In the genomic region with DNA sequence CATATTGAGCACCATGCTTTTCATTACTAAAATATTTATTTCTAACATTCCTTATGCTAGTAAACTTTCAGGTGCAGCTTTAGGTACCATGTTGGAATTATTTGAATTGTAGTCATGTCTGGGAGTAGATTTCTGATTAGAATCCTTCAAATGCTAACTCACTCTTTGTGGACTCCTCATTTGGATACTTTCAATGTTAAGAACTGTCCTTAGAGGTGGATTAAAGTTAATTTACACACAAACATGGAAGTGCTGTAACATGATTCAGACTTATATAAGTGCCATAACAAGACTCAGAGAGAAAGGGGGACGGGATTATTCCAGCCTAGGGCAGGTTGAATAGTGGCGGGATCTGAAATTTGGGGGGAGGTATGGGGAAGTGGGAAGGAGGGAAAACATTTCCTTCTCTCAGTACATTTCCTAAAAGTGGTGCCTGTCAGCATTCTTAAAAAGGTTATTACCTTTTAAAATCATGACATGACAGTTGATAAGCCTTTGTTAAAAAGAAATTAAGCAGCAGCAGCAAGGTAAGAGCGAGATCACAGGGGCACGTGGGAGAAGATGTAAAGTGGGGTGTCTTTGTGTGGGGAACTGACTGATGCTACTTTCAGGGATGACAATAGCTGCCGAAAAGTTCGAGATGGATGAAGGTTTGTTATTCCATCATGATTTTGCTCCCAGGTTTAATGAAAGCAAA, we compare ENCODE assay signal across 13 cellular contexts. TPM values are rescaled to one million over a fixed set of nuclear protein-coding genes. Genes with fewer than 3 reads are reported as not detected.
DNase-seq lines count a peak whose midpoint lies in the region; ATAC-seq, FAIRE-seq and TF ChIP-seq lines count a peak whose summit lies in the region.
"Had no signal": no experiment of that assay in that cellular context is flagged by ENCODE, and none has a peak within 500 bp of the region (broad histone marks: within the 10 kb centered on the region; RNA-seq: fewer than 3 reads in every experiment).

No MANE protein-coding gene starts in this region.

- peak overlapping the region; percentile 22 for H3K27ac ChIP-seq in astrocyte (ENCODE audit: low read depth, low read length)

- H3K4me2 ChIP-seq in astrocyte (ENCODE audit: low read length) = no peak overlapping the region

- no peaks in the 10 kb centered on the region for H3K9me3 ChIP-seq in astrocyte (ENCODE audit: insufficient read depth, low read depth, low read length)

- no peak overlapping the region for H3K9ac ChIP-seq in astrocyte (ENCODE audit: low read length)

- H4K20me1 ChIP-seq in astrocyte (ENCODE audit: insufficient read depth, low read length) = no peaks in the 10 kb centered on the region

- TF ChIP-seq POLR2A in lower leg skin (IDR thresholded peaks at IDR 0.05) = no peak

- H3K4me1 ChIP-seq in astrocyte (ENCODE audit: insufficient read depth, low read length) = peaks cover 27% of the 10 kb centered on the region

- H3K4me3 ChIP-seq in astrocyte (ENCODE audit: insufficient read depth, low read depth, low read length) (no peak overlapping the region), lower leg skin (ENCODE audit: low read depth, poor library complexity, severe bottlenecking) (no peak overlapping the region)
- H3K4me3 ChIP-seq: skin epidermis had no signal

- H3K4me1 Mint-ChIP-seq in IgD-negative memory B cell (peaks cover 5 to 12% (median 7%) of the 10 kb centered on the region in 3 donors), astrocyte (ENCODE audit: low read depth, unreplicated experiment) (peaks cover 20% of the 10 kb centered on the region), osteocyte (ENCODE audit: unreplicated experiment) (peaks cover 21% of the 10 kb centered on the region)

- WGBS in lower leg skin, 2 donors = 87 to 89% methylated on average over 6 of the region's 6 CpGs

- H2AFZ ChIP-seq in astrocyte (ENCODE audit: low read depth, low read length) = no peak overlapping the region

- H3K27me3 ChIP-seq in astrocyte (ENCODE audit: insufficient read depth, low read length) = no peaks in the 10 kb centered on the region

- no peaks in the 10 kb centered on the region for H3K79me2 ChIP-seq in astrocyte (ENCODE audit: insufficient read depth, low read length)

- no peaks in the 10 kb centered on the region for H3K36me3 ChIP-seq in astrocyte (ENCODE audit: insufficient read depth, low read length)

- TF ChIP-seq CTCF in astrocyte (IDR thresholded peaks at IDR 0.05; ENCODE audit: insufficient read depth, low read depth, low read length) (no peak), osteocyte (IDR thresholded peaks at IDR 0.05) (no peak), lower leg skin (IDR thresholded peaks at IDR 0.05) (no peak)

- FAIRE-seq in astrocyte (lab: Jason Lieb, UNC) = no peak

- no peak for ATAC-seq in HG02981 (IDR thresholded peaks at IDR 0.05; ENCODE audit: unreplicated experiment)

- H3K27ac Mint-ChIP-seq in IgD-negative memory B cell (peak overlapping the region in 2 of 3 donors; percentile 19 to 51), astrocyte (ENCODE audit: unreplicated experiment) (peak overlapping the region; percentile 9), osteocyte (ENCODE audit: unreplicated experiment) (no peak overlapping the region)

- DNase-seq in activated CD8-positive, alpha-beta memory T cell treated with anti-CD3 and anti-CD28 coated beads for 24 hours = peak; percentile 33
- no peak for DNase-seq in activated CD8-positive, alpha-beta memory T cell treated with anti-CD3 and anti-CD28 coated beads, Interleukin-2, amount 50 U/mL, for 4 hours
- DNase-seq in astrocyte (ENCODE audit: low read depth) (no peak), osteocyte (ENCODE audit: extremely low spot score, unreplicated experiment) (peak; percentile 5), NCI-H524 treated with DMSO at 0.1 percent for 48 hours (lab: John Stamatoyannopoulos, UW) (no peak), lower leg skin (ENCODE audit: low spot score in 2 of 2) (no peak)
- DNase-seq: activated CD4-positive, CD25-positive, alpha-beta regulatory T cell; effector CD8-positive, alpha-beta T cell; hippocampal formation; NCI-H2107 had no signal

- H3K4me3 Mint-ChIP-seq in IgD-negative memory B cell (no peak overlapping the region), astrocyte (ENCODE audit: unreplicated experiment) (no peak overlapping the region), osteocyte (ENCODE audit: unreplicated experiment) (no peak overlapping the region)

- H3K9me3 Mint-ChIP-seq in IgD-negative memory B cell (peaks cover 0 to 1% (median 0%) of the 10 kb centered on the region in 3 donors), astrocyte (ENCODE audit: unreplicated experiment) (no peaks in the 10 kb centered on the region), osteocyte (ENCODE audit: unreplicated experiment) (no peaks in the 10 kb centered on the region)

- intact Hi-C loops in lower leg skin (cut with DNase I; ENCODE audit: low total_unique reads) = no loop called here

- H3K36me3 Mint-ChIP-seq in IgD-negative memory B cell (peaks cover 20% of the 10 kb centered on the region), astrocyte (ENCODE audit: low read depth, unreplicated experiment) (no peaks in the 10 kb centered on the region), osteocyte (ENCODE audit: unreplicated experiment) (no peaks in the 10 kb centered on the region)

- H3K27me3 Mint-ChIP-seq in IgD-negative memory B cell (no peaks in the 10 kb centered on the region), astrocyte (ENCODE audit: low read depth, unreplicated experiment) (no peaks in the 10 kb centered on the region), osteocyte (ENCODE audit: unreplicated experiment) (no peaks in the 10 kb centered on the region)

RNA-seq across cellular contexts. Expression of a gene that starts 44.4 kb away (rescaled TPM):
- 6.3 TPM for polyA plus RNA-seq in IgD-negative memory B cell
- 11.4 and 12.0 TPM in 2 replicates for total RNA-seq in astrocyte
- 6.0 and 7.0 TPM in 2 replicates for total RNA-seq in osteocyte
- total RNA-seq in lower leg skin = 1 to 10 TPM; 4.6 to 8.8 (median 6.7) TPM

Comparison
In these comparisons a context has a peak if more than half of its experiments do, and no peak if none do; other contexts are left out.
1. DNase-seq: peak in activated CD8-positive, alpha-beta memory T cell treated with anti-CD3 and anti-CD28 coated beads for 24 hours (single experiment) and osteocyte (single experiment); none in activated CD8-positive, alpha-beta memory T cell treated with anti-CD3 and anti-CD28 coated beads, Interleukin-2, amount 50 U/mL, for 4 hours (single experiment), astrocyte (single experiment), NCI-H524 treated with DMSO at 0.1 percent for 48 hours (single experiment) and lower leg skin (0 of 2).